Comparison of ENCODE assay signal across 17 cellular contexts in genomic region chr18:12774982-12775381, GRCh38.
A peak's percentile ranks its signal among the peaks of the same experiment; 100 is the strongest.
DNase-seq lines count a peak whose midpoint lies in the region; ATAC-seq and TF ChIP-seq lines count a peak whose summit lies in the region.
"Had no signal": no experiment of that assay in that cellular context is flagged by ENCODE, and none has a peak within 500 bp of the region (broad histone marks: within the 10 kb centered on the region; RNA-seq: fewer than 3 reads in every experiment).

No MANE protein-coding gene starts in this region.

- peaks cover 16% of the 10 kb centered on the region for H3K4me1 Mint-ChIP-seq in activated naive CD4-positive, alpha-beta T cell treated with anti-CD3 and anti-CD28 coated beads, Interleukin-2, amount 50 U/mL, for 24 hours
- H3K4me1 Mint-ChIP-seq: naive B cell had no signal

- no peak for TF ChIP-seq CTCF in osteoblast (IDR thresholded peaks at IDR 0.05; ENCODE audit: extremely low read depth, low read depth, low read length)

- no peak overlapping the region for H3K27ac ChIP-seq in osteoblast (ENCODE audit: low read depth, low read length)
- H3K27ac ChIP-seq: ascending aorta, BLaER1, gastroesophageal sphincter, testis had no signal

- peak overlapping the region; percentile 72 for H3K4me3 ChIP-seq in Jurkat, Clone E6-1 (ENCODE audit: low read length)
- no peak overlapping the region for H3K4me3 ChIP-seq in osteoblast (ENCODE audit: insufficient read depth, low read length)
- H3K4me3 ChIP-seq: ascending aorta, BLaER1, gastroesophageal sphincter had no signal

- H3K9me3 Mint-ChIP-seq in activated naive CD4-positive, alpha-beta T cell treated with anti-CD3 and anti-CD28 coated beads, Interleukin-2, amount 50 U/mL, for 24 hours: peaks cover 4% of the 10 kb centered on the region

- no peak overlapping the region for H3K4me2 ChIP-seq in osteoblast (ENCODE audit: insufficient read depth, low read length)
- H3K4me2 ChIP-seq: BLaER1 had no signal

- no peaks in the 10 kb centered on the region for H3K9me3 ChIP-seq in osteoblast (ENCODE audit: low read depth, low read length)
- H3K9me3 ChIP-seq: ascending aorta, gastroesophageal sphincter, testis had no signal

- H3K4me3 Mint-ChIP-seq in activated naive CD4-positive, alpha-beta T cell treated with anti-CD3 and anti-CD28 coated beads, Interleukin-2, amount 50 U/mL, for 24 hours: peak overlapping the region; percentile 94

- H3K79me2 ChIP-seq in osteoblast (ENCODE audit: insufficient read depth, low read length): no peaks in the 10 kb centered on the region

- H3K36me3 ChIP-seq in osteoblast (ENCODE audit: insufficient read depth, low read length): no peaks in the 10 kb centered on the region
- H3K36me3 ChIP-seq: ascending aorta, BLaER1, gastroesophageal sphincter had no signal

- ATAC-seq in activated CD4-positive, CD25-positive, alpha-beta regulatory T cell treated with anti-CD3 and anti-CD28 coated beads, Interleukin-2, amount 50 U/mL, for 24 hours: peak; percentile 45 to 65
- ATAC-seq in HG03457 (IDR thresholded peaks at IDR 0.05; ENCODE audit: unreplicated experiment): no peak
- ATAC-seq: gastroesophageal sphincter had no signal

- H3K27me3 Mint-ChIP-seq in activated naive CD4-positive, alpha-beta T cell treated with anti-CD3 and anti-CD28 coated beads, Interleukin-2, amount 50 U/mL, for 24 hours: no peaks in the 10 kb centered on the region
- H3K27me3 Mint-ChIP-seq: naive B cell had no signal

- H3K27ac Mint-ChIP-seq in activated naive CD4-positive, alpha-beta T cell treated with anti-CD3 and anti-CD28 coated beads, Interleukin-2, amount 50 U/mL, for 24 hours: peak overlapping the region; percentile 32
- H3K27ac Mint-ChIP-seq: naive B cell had no signal

- peaks cover 2% of the 10 kb centered on the region for H3K36me3 Mint-ChIP-seq in activated naive CD4-positive, alpha-beta T cell treated with anti-CD3 and anti-CD28 coated beads, Interleukin-2, amount 50 U/mL, for 24 hours
- H3K36me3 Mint-ChIP-seq: naive B cell had no signal

- no peaks in the 10 kb centered on the region for H4K20me1 ChIP-seq in osteoblast (ENCODE audit: insufficient read depth, low read length)
- H4K20me1 ChIP-seq: BLaER1 had no signal

- H3K27me3 ChIP-seq in osteoblast (ENCODE audit: insufficient read depth, low read length): no peaks in the 10 kb centered on the region
- H3K27me3 ChIP-seq: ascending aorta, gastroesophageal sphincter, testis had no signal

- no peak overlapping the region for H2AFZ ChIP-seq in osteoblast (ENCODE audit: low read length)

- no peak for DNase-seq in activated CD4-positive, CD25-positive, alpha-beta regulatory T cell treated with anti-CD3 and anti-CD28 coated beads, Interleukin-2, amount 50 U/mL, for 72 hours
- DNase-seq in Jurkat, Clone E6-1 (ENCODE audit: low read depth, low spot score): no peak
- peak; percentile 22 for DNase-seq in osteoblast (ENCODE audit: insufficient read length, low spot score, missing footprints)
- no peak for DNase-seq in DMS79 (lab: John Stamatoyannopoulos, UW)
- DNase-seq in putamen (ENCODE audit: low spot score): no peak
- DNase-seq: 8988T, DMS79 treated with DMSO at 0.1 percent for 48 hours, naive B cell, NCI-H146, NCI-H2227 treated with DMSO at 0.1 percent for 48 hours, testis had no signal

- peaks cover 3% of the 10 kb centered on the region for H3K4me1 ChIP-seq in osteoblast (ENCODE audit: insufficient read depth, low read length)
- H3K4me1 ChIP-seq: ascending aorta, gastroesophageal sphincter, testis had no signal
